Comparison of ENCODE assay signal across 1 cellular context in genomic region chr2:129376404-129377077, GRCh38.
TF ChIP-seq lines count a peak whose summit lies in the region.

No MANE protein-coding gene starts in this region.

TF ChIP-seq in HepG2, 621 proteins besides CTCF, POLR2A, EP300 and RAD21 (continued from another document):
- TF ChIP-seq ZNF597 (CRISPR knock-in tag; IDR thresholded peaks at IDR 0.05) (no peak), ZNF646 (CRISPR knock-in tag; IDR thresholded peaks at IDR 0.05) (no peak), CCDC6 (CRISPR knock-in tag; IDR thresholded peaks at IDR 0.05) (no peak)
